Comparison of ENCODE assay signal across 20 cellular contexts in the genomic region with DNA sequence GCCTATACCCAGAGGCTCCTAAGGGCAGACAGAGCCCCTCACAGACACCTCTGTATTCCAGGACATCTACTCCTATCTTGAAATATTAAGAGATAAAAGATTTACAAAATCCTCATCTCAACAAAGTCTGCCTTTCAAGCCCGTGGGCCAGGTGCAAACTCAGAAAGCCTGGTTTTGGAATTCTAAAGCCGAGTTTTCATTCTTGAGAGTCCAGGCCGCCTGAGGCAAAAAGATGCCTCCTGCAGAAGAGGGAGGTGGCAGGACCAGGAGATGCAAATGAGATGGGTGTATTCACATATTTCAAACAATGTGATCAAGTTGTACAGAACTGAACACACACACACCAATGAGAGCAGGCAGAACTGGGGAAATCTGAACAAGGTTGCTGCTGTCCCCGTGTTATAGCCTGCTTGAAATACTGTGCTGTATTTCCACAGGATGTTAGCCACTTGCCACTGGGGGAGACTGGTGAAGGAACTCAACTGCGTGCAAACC. TPM values are rescaled to one million over a fixed set of nuclear protein-coding genes. Genes with fewer than 3 reads are reported as not detected.
DNase-seq lines count a peak whose midpoint lies in the region; TF ChIP-seq lines count a peak whose summit lies in the region.
"Had no signal": no experiment of that assay in that cellular context is flagged by ENCODE, and none has a peak within 500 bp of the region (broad histone marks: within the 10 kb centered on the region; RNA-seq: fewer than 3 reads in every experiment).

No MANE protein-coding gene starts in this region.

- H2BK5ac ChIP-seq in neuronal stem cell (ENCODE audit: low read length) = no peak overlapping the region

- H3K4me2 ChIP-seq in neuronal stem cell (ENCODE audit: insufficient read depth, low read length, poor library complexity, severe bottlenecking) = no peak overlapping the region
- H3K4me2 ChIP-seq: PC-9 had no signal

- H3K23ac ChIP-seq in neuronal stem cell (ENCODE audit: low read depth, low read length, poor library complexity) = no peak overlapping the region

- WGBS in endodermal cell (ENCODE audit: insufficient coverage in 1 of 2, insufficient read length in 1 of 2), 2 experiments = 86 to 91% methylated on average over 2 to 5 of the region's 5 CpGs
- no CpG with 5 or more reads among the region's 5 CpGs for WGBS in neuronal stem cell (ENCODE audit: extremely low coverage in 2 of 2, insufficient read length in 2 of 2, insufficient replicate concordance in 1 of 2), 2 donors
- 77 to 79% methylated on average over 5 of the region's 5 CpGs for WGBS in testis, 2 donors

- peak overlapping the region; percentile 70 for H3K27ac ChIP-seq in VCaP
- H3K27ac ChIP-seq in endodermal cell (ENCODE audit: low read depth, low read length) = no peak overlapping the region
- H3K27ac ChIP-seq in neuronal stem cell (replicated peaks; ENCODE audit: low read length) = no peak overlapping the region
- no peak overlapping the region for H3K27ac ChIP-seq in testis
- H3K27ac ChIP-seq: PC-9 had no signal

- no peak overlapping the region for H4K91ac ChIP-seq in neuronal stem cell (ENCODE audit: low read depth, low read length, poor library complexity)

- H3K9ac ChIP-seq in endodermal cell (ENCODE audit: extremely low read depth, low read length, poor library complexity, severe bottlenecking) (no peak overlapping the region), neuronal stem cell (ENCODE audit: low read depth, low read length, poor library complexity) (no peak overlapping the region)

- H2AFZ ChIP-seq in neuronal stem cell (ENCODE audit: low read length) = no peak overlapping the region
- H2AFZ ChIP-seq: PC-9 had no signal

- H3K79me1 ChIP-seq in neuronal stem cell (ENCODE audit: low read depth, low read length) = no peaks in the 10 kb centered on the region

- H2BK12ac ChIP-seq in neuronal stem cell (ENCODE audit: low read length) = peak overlapping the region; percentile 84

- no peak overlapping the region for H3K4me3 Mint-ChIP-seq in endodermal cell

- H4K8ac ChIP-seq in neuronal stem cell (ENCODE audit: low read depth, low read length) = no peak overlapping the region

- peak overlapping the region; percentile 87 for H3K18ac ChIP-seq in neuronal stem cell (ENCODE audit: low read length)

- TF ChIP-seq POLR2A in testis (IDR thresholded peaks at IDR 0.05) = no peak

- no peaks in the 10 kb centered on the region for H3K27me3 ChIP-seq in endodermal cell (ENCODE audit: control insufficient read depth, insufficient read depth, low read length, poor library complexity, severe bottlenecking)
- peaks cover 0 to 3% (median 0%) of the 10 kb centered on the region in 3 experiments for H3K27me3 ChIP-seq in neuronal stem cell (ENCODE audit: control insufficient read depth in 3 of 3, insufficient read depth in 3 of 3, low read depth in 1 of 3, low read length in 3 of 3)
- H3K27me3 ChIP-seq in testis = no peaks in the 10 kb centered on the region
- H3K27me3 ChIP-seq: MG63 had no signal

- DNase-seq in endodermal cell (peak; percentile 32), neuronal stem cell (ENCODE audit: low spot score) (no peak), testis (peak; percentile 12), HT-29 (ENCODE audit: low spot score) (no peak), NCI-H1417 (lab: John Stamatoyannopoulos, UW) (no peak)
- DNase-seq in stimulated activated CD4-positive, alpha-beta T cell treated with anti-CD3 and anti-CD28 coated beads, Interleukin-12 subunit alpha, Interleukin-12 subunit beta, amount 100 ng/mL, for 4 hours = no peak
- DNase-seq: ACHN, AML-193, COR-L47, DMS 273 treated with DMSO at 0.1 percent for 48 hours, Kasumi-1, NCI-H1092, NCI-H146, NCI-H2029 treated with DMSO at 0.1 percent for 48 hours, NCI-H2171, PC-9, SIG-M5 had no signal

- TF ChIP-seq CTCF in VCaP (conservative IDR thresholded peaks at IDR 0.05) (no peak), endodermal cell (conservative IDR thresholded peaks at IDR 0.05) (no peak), testis (IDR thresholded peaks at IDR 0.05) (no peak)

- no peak overlapping the region for H2AK5ac ChIP-seq in neuronal stem cell (ENCODE audit: low read depth, low read length)

- intact Hi-C loops in testis (cut with DNase I; ENCODE audit: low total_unique reads) = loop anchor here (10.0 kb wide), 1 partner anchor 408 kb away; no protein-coding TSS in a partner anchor

- peaks cover 5% of the 10 kb centered on the region for H3K9me3 Mint-ChIP-seq in endodermal cell

- H3K14ac ChIP-seq in neuronal stem cell (ENCODE audit: low read length) = no peak overlapping the region

- H2BK120ac ChIP-seq in neuronal stem cell (ENCODE audit: low read depth, low read length) = no peak overlapping the region

- peaks cover 8% of the 10 kb centered on the region for H3K4me1 Mint-ChIP-seq in endodermal cell

- H3K9me3 ChIP-seq in endodermal cell (ENCODE audit: control insufficient read depth, low read length) = peaks cover 2% of the 10 kb centered on the region
- H3K9me3 ChIP-seq in neuronal stem cell (replicated peaks in 1 of 2; ENCODE audit: control insufficient read depth in 2 of 2, insufficient read depth in 1 of 2, low read depth in 1 of 2, low read length in 2 of 2) = no peaks in the 10 kb centered on the region
- no peaks in the 10 kb centered on the region for H3K9me3 ChIP-seq in testis
- H3K9me3 ChIP-seq: MG63 had no signal

- H3K27me3 Mint-ChIP-seq in endodermal cell (ENCODE audit: insufficient read depth) = peaks cover under 1% of the 10 kb centered on the region

- H3K4me1 ChIP-seq in endodermal cell (ENCODE audit: control insufficient read depth, insufficient read depth, low read length) = peaks cover 3% of the 10 kb centered on the region
- peaks cover 7 to 14% of the 10 kb centered on the region in 2 donors for H3K4me1 ChIP-seq in neuronal stem cell (ENCODE audit: control insufficient read depth in 2 of 2, insufficient read depth in 1 of 2, low read depth in 1 of 2, low read length in 2 of 2)
- H3K4me1 ChIP-seq in testis = peaks cover 8% of the 10 kb centered on the region
- H3K4me1 ChIP-seq: HAP-1 had no signal

- H3K27ac Mint-ChIP-seq in endodermal cell = no peak overlapping the region

- H3K4ac ChIP-seq in neuronal stem cell (ENCODE audit: low read length) = no peak overlapping the region

- no peaks in the 10 kb centered on the region for H3K36me3 ChIP-seq in endodermal cell (ENCODE audit: control insufficient read depth, insufficient read depth, low read length)
- no peaks in the 10 kb centered on the region for H3K36me3 ChIP-seq in neuronal stem cell (replicated peaks in 1 of 2; ENCODE audit: control insufficient read depth in 2 of 2, insufficient read depth in 2 of 2, low read length in 2 of 2)
- H3K36me3 ChIP-seq in testis (ENCODE audit: low read depth, missing control alignments) = no peaks in the 10 kb centered on the region
- H3K36me3 ChIP-seq: HAP-1, MG63 had no signal

- H3K4me3 ChIP-seq in endodermal cell (ENCODE audit: low read length) (no peak overlapping the region), neuronal stem cell (ENCODE audit: low read length in 2 of 2) (no peak overlapping the region), testis (no peak overlapping the region)
- H3K4me3 ChIP-seq: HAP-1, MG63, PC-9 had no signal

- H3K36me3 Mint-ChIP-seq in endodermal cell (ENCODE audit: low read depth) = no peaks in the 10 kb centered on the region

- H2BK15ac ChIP-seq in neuronal stem cell (ENCODE audit: low read length) = no peak overlapping the region

RNA-seq across cellular contexts. Expression of a gene that starts 7.7 kb away (rescaled TPM):
- 100 to 1,000 TPM in 1 of 2 donors, 10 to 100 TPM in 1; 93.0 to 106 TPM for total RNA-seq in endodermal cell
- polyA plus RNA-seq in endodermal cell (2013, experiment 1 of 2) = 81.5 TPM
- polyA plus RNA-seq in endodermal cell (2013, experiment 2 of 2) = 79.0 TPM
- polyA plus RNA-seq in neuronal stem cell (2013, experiment 1 of 2) = 32.8 TPM
- polyA plus RNA-seq in neuronal stem cell (2013, experiment 2 of 2) = 32.8 TPM
- total RNA-seq in testis = 100 to 1,000 TPM; 143 to 203 TPM
- polyA plus RNA-seq in testis (ENCODE audit: insufficient read depth, low read depth, low replicate concordance) = 58.7 TPM
- total RNA-seq in HT-29 (2014; rRNA removed; shearing (Covaris generic)) = 17.6 and 17.7 TPM in 2 replicates

Comparison
In these comparisons a context has a peak if more than half of its experiments do, and no peak if none do; other contexts are left out.
1. DNase-seq: peak in endodermal cell (single experiment) and testis (single experiment); none in neuronal stem cell (single experiment), HT-29 (single experiment), NCI-H1417 (0 of 3) and stimulated activated CD4-positive, alpha-beta T cell treated with anti-CD3 and anti-CD28 coated beads, Interleukin-12 subunit alpha, Interleukin-12 subunit beta, amount 100 ng/mL, for 4 hours (single experiment).